In genomic region chr2:46632349-46632748, GRCh38 we compare ENCODE assay signal across 10 cellular contexts. TPM values are rescaled to one million over a fixed set of nuclear protein-coding genes. Genes with fewer than 3 reads are reported as not detected.
DNase-seq lines count a peak whose midpoint lies in the region; ATAC-seq, FAIRE-seq and TF ChIP-seq lines count a peak whose summit lies in the region.
"Had no signal": no experiment of that assay in that cellular context is flagged by ENCODE, and none has a peak within 500 bp of the region (broad histone marks: within the 10 kb centered on the region; RNA-seq: fewer than 3 reads in every experiment).

No MANE protein-coding gene starts in this region.

- no peak overlapping the region for H3K4me3 Mint-ChIP-seq in endodermal cell
- H3K4me3 Mint-ChIP-seq: dendritic cell treated with granulocyte-macrophage colony-stimulating factor and Interleukin-4, amounts not matched to agents 40 ng/mL and 50 ng/mL, for 4 days had no signal

- H3K27me3 Mint-ChIP-seq in endodermal cell (ENCODE audit: insufficient read depth), result no peaks in the 10 kb centered on the region
- H3K27me3 Mint-ChIP-seq: dendritic cell treated with granulocyte-macrophage colony-stimulating factor and Interleukin-4, amounts not matched to agents 40 ng/mL and 50 ng/mL, for 4 days had no signal

- peak; percentile 75 for TF ChIP-seq RAD21 in neural cell (conservative IDR thresholded peaks at IDR 0.05)

- no peaks in the 10 kb centered on the region for H3K4me1 ChIP-seq in endodermal cell (ENCODE audit: control insufficient read depth, insufficient read depth, low read length)
- H3K4me1 ChIP-seq: HAP-1 had no signal

- H3K9ac ChIP-seq in endodermal cell (ENCODE audit: extremely low read depth, low read length, poor library complexity, severe bottlenecking) (no peak overlapping the region), neural cell (ENCODE audit: low read length) (no peak overlapping the region)

- no peaks in the 10 kb centered on the region for H3K9me2 ChIP-seq in neural cell (ENCODE audit: insufficient read depth, low read length)

- TF ChIP-seq EP300 in neural cell (conservative IDR thresholded peaks at IDR 0.05; ENCODE audit: poor library complexity, severe bottlenecking), result no peak

- no peak overlapping the region for H2AFZ ChIP-seq in neural cell (ENCODE audit: low read depth, low read length)

- peak; percentile 49 for DNase-seq in GM04504 (ENCODE audit: low read depth)
- peak; percentile 8 for DNase-seq in NCI-H748 treated with DMSO at 0.1 percent for 48 hours (lab: John Stamatoyannopoulos, UW)
- no peak for DNase-seq in endodermal cell

- H4K20me1 ChIP-seq in neural cell (ENCODE audit: insufficient read depth), result no peaks in the 10 kb centered on the region

- H3F3A ChIP-seq in neural cell (ENCODE audit: insufficient read depth, low read length, poor library complexity, severe bottlenecking), result no peaks in the 10 kb centered on the region

- peaks cover 8% of the 10 kb centered on the region for H3K4me1 Mint-ChIP-seq in endodermal cell

- FAIRE-seq in A204.1 (lab: Jason Lieb, UNC), result peak; percentile 91

- ATAC-seq in GM21390 (IDR thresholded peaks at IDR 0.05; ENCODE audit: unreplicated experiment) (no peak), GM21737 (IDR thresholded peaks at IDR 0.05; ENCODE audit: unreplicated experiment) (no peak), HG03460 (IDR thresholded peaks at IDR 0.05; ENCODE audit: unreplicated experiment) (no peak)

- H3K27ac ChIP-seq in endodermal cell (ENCODE audit: low read depth, low read length) (no peak overlapping the region), neural cell (ENCODE audit: low read length) (no peak overlapping the region)

- no peak overlapping the region for H3K27ac Mint-ChIP-seq in endodermal cell
- H3K27ac Mint-ChIP-seq: dendritic cell treated with granulocyte-macrophage colony-stimulating factor and Interleukin-4, amounts not matched to agents 40 ng/mL and 50 ng/mL, for 4 days had no signal

- peak; percentile 78 for TF ChIP-seq CTCF in endodermal cell (conservative IDR thresholded peaks at IDR 0.05)
- TF ChIP-seq CTCF in neural cell (IDR thresholded peaks at IDR 0.05; ENCODE audit: poor library complexity, severe bottlenecking), result peak; percentile 68

- no peaks in the 10 kb centered on the region for H3K79me2 ChIP-seq in neural cell (replicated peaks; ENCODE audit: insufficient read depth, low read length)

- H3K9me3 ChIP-seq in endodermal cell (ENCODE audit: control insufficient read depth, low read length) (no peaks in the 10 kb centered on the region), neural cell (ENCODE audit: low read length) (no peaks in the 10 kb centered on the region)
- H3K9me3 ChIP-seq: HAP-1 had no signal

- no peak overlapping the region for H3K4me3 ChIP-seq in endodermal cell (ENCODE audit: low read length)
- no peak overlapping the region for H3K4me3 ChIP-seq in neural cell (ENCODE audit: low read length)
- H3K4me3 ChIP-seq: HAP-1 had no signal

- no peak overlapping the region for H3K4me2 ChIP-seq in neural cell (ENCODE audit: low read length)

- peaks cover 2% of the 10 kb centered on the region for H3K36me3 Mint-ChIP-seq in endodermal cell (ENCODE audit: low read depth)

- H3K27me3 ChIP-seq in endodermal cell (ENCODE audit: control insufficient read depth, insufficient read depth, low read length, poor library complexity, severe bottlenecking) (no peaks in the 10 kb centered on the region), neural cell (ENCODE audit: insufficient read depth, low read depth, low read length) (no peaks in the 10 kb centered on the region)

- no peaks in the 10 kb centered on the region for H3K36me3 ChIP-seq in endodermal cell (ENCODE audit: control insufficient read depth, insufficient read depth, low read length)
- H3K36me3 ChIP-seq in neural cell (ENCODE audit: insufficient read depth, low read length), result no peaks in the 10 kb centered on the region
- H3K36me3 ChIP-seq: HAP-1 had no signal

- H3K9me3 Mint-ChIP-seq in endodermal cell, result no peaks in the 10 kb centered on the region
- H3K9me3 Mint-ChIP-seq: dendritic cell treated with granulocyte-macrophage colony-stimulating factor and Interleukin-4, amounts not matched to agents 40 ng/mL and 50 ng/mL, for 4 days had no signal

TF ChIP-seq in neural cell, 6 proteins besides CTCF, POLR2A, EP300 and RAD21:
- TF ChIP-seq SMC3 (conservative IDR thresholded peaks at IDR 0.05; ENCODE audit: poor library complexity) (peak; percentile 81), EZH2 (IDR thresholded peaks at IDR 0.05; ENCODE audit: borderline replicate concordance, insufficient read depth, low read length, poor library complexity, severe bottlenecking) (no peak)

RNA-seq across cellular contexts. Expression of gene CRIPT, which starts 15.3 kb away (rescaled TPM):
- 10 to 100 TPM; 14.7 to 15.5 TPM for total RNA-seq in endodermal cell
- polyA plus RNA-seq in endodermal cell (2013, experiment 1 of 2), result 16.7 TPM
- 17.7 TPM for polyA plus RNA-seq in endodermal cell (2013, experiment 2 of 2)
- polyA plus RNA-seq in neural cell, result 23.4 and 29.5 TPM in 2 replicates
- polyA minus RNA-seq in neural cell, result 43.8 and 52.3 TPM in 2 replicates

RNA-seq across cellular contexts. Expression of gene PIGF, which starts 15.5 kb away (rescaled TPM):
- 10 to 100 TPM; 28.5 to 43.7 TPM for total RNA-seq in endodermal cell
- 52.8 TPM for polyA plus RNA-seq in endodermal cell (2013, experiment 1 of 2)
- polyA plus RNA-seq in endodermal cell (2013, experiment 2 of 2), result 45.3 TPM
- polyA plus RNA-seq in neural cell, result 53.2 and 64.5 TPM in 2 replicates
- polyA minus RNA-seq in neural cell, result 29.7 and 43.2 TPM in 2 replicates
